ENCODE assay signal across 1 cellular context in genomic region chr6:68732423-68732822, GRCh38.
TF ChIP-seq lines count a peak whose summit lies in the region.

No MANE protein-coding gene starts in this region.

TF ChIP-seq in K562, 482 proteins besides CTCF, POLR2A, EP300 and RAD21 (continued from another document and continues in another):
- TF ChIP-seq, protein P1, sequence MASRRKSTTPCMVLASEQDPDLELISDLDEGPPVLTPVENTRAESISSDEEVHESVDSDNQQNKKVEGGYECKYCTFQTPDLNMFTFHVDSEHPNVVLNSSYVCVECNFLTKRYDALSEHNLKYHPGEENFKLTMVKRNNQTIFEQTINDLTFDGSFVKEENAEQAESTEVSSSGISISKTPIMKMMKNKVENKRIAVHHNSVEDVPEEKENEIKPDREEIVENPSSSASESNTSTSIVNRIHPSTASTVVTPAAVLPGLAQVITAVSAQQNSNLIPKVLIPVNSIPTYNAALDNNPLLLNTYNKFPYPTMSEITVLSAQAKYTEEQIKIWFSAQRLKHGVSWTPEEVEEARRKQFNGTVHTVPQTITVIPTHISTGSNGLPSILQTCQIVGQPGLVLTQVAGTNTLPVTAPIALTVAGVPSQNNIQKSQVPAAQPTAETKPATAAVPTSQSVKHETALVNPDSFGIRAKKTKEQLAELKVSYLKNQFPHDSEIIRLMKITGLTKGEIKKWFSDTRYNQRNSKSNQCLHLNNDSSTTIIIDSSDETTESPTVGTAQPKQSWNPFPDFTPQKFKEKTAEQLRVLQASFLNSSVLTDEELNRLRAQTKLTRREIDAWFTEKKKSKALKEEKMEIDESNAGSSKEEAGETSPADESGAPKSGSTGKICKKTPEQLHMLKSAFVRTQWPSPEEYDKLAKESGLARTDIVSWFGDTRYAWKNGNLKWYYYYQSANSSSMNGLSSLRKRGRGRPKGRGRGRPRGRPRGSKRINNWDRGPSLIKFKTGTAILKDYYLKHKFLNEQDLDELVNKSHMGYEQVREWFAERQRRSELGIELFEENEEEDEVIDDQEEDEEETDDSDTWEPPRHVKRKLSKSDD (conservative IDR thresholded peaks at IDR 0.05; ENCODE audit: low read length), result no peak
- TF ChIP-seq, protein P2, sequence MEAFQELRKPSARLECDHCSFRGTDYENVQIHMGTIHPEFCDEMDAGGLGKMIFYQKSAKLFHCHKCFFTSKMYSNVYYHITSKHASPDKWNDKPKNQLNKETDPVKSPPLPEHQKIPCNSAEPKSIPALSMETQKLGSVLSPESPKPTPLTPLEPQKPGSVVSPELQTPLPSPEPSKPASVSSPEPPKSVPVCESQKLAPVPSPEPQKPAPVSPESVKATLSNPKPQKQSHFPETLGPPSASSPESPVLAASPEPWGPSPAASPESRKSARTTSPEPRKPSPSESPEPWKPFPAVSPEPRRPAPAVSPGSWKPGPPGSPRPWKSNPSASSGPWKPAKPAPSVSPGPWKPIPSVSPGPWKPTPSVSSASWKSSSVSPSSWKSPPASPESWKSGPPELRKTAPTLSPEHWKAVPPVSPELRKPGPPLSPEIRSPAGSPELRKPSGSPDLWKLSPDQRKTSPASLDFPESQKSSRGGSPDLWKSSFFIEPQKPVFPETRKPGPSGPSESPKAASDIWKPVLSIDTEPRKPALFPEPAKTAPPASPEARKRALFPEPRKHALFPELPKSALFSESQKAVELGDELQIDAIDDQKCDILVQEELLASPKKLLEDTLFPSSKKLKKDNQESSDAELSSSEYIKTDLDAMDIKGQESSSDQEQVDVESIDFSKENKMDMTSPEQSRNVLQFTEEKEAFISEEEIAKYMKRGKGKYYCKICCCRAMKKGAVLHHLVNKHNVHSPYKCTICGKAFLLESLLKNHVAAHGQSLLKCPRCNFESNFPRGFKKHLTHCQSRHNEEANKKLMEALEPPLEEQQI (IDR thresholded peaks at IDR 0.05), result peak; percentile 54
- no peak for TF ChIP-seq HIVEP1 (CRISPR knock-in tag; IDR thresholded peaks at IDR 0.05)
- TF ChIP-seq MBD2 (IDR thresholded peaks at IDR 0.05; ENCODE audit: borderline replicate concordance, low read depth), result no peak
- TF ChIP-seq DPF2 (IDR thresholded peaks at IDR 0.05), result 0 out of 2 replicates have a peak, but pooled peaks have one; percentile 10
- TF ChIP-seq CREB5 (CRISPR knock-in tag; IDR thresholded peaks at IDR 0.05), result no peak
- TF ChIP-seq TAF7 (tag; IDR thresholded peaks at IDR 0.05), result no peak
- no peak for TF ChIP-seq RERE (CRISPR knock-in tag; IDR thresholded peaks at IDR 0.05; ENCODE audit: borderline replicate concordance)
- TF ChIP-seq U2AF1 (optimal IDR thresholded peaks at IDR 0.05; ENCODE audit: low read depth, low read length), result no peak
- TF ChIP-seq NCOA1 (IDR thresholded peaks at IDR 0.05; ENCODE audit: low read depth), result no peak
- 0 out of 2 replicates have a peak, but pooled peaks have one; percentile 28 for TF ChIP-seq C11orf30 (IDR thresholded peaks at IDR 0.05; ENCODE audit: low read depth)
- TF ChIP-seq ZFPM2 (CRISPR knock-in tag; IDR thresholded peaks at IDR 0.05), result no peak
- no peak for TF ChIP-seq SUPT5H (IDR thresholded peaks at IDR 0.05)
- TF ChIP-seq ARID1B (IDR thresholded peaks at IDR 0.05), result 0 out of 2 replicates have a peak, but pooled peaks have one; percentile 19
- TF ChIP-seq MAFF (IDR thresholded peaks at IDR 0.05; ENCODE audit: low read length), result peak; percentile 25; the same call in 1 of the 2 replicates
- no peak for TF ChIP-seq BDP1 (IDR thresholded peaks at IDR 0.05; ENCODE audit: insufficient read depth, insufficient read length)
- no peak for TF ChIP-seq CUX1 (CRISPR knock-in tag; IDR thresholded peaks at IDR 0.05)
- TF ChIP-seq ZNF444 (CRISPR knock-in tag; IDR thresholded peaks at IDR 0.05), result no peak
- TF ChIP-seq RFX7 (CRISPR knock-in tag; IDR thresholded peaks at IDR 0.05), result no peak
- TF ChIP-seq FOS (IDR thresholded peaks at IDR 0.05; ENCODE audit: extremely low read depth, insufficient read length), result no peak
- no peak for TF ChIP-seq HDAC1 (IDR thresholded peaks at IDR 0.05)
- TF ChIP-seq ETV1 (tag; conservative IDR thresholded peaks at IDR 0.05; ENCODE audit: low read depth), result no peak
- TF ChIP-seq NCOA6 (IDR thresholded peaks at IDR 0.05), result no peak
- 0 out of 2 replicates have a peak, but pooled peaks have one; percentile 9 for TF ChIP-seq ZNF316 (IDR thresholded peaks at IDR 0.05)
- no peak for TF ChIP-seq E2F1 (CRISPR knock-in tag; IDR thresholded peaks at IDR 0.05)
- no peak for TF ChIP-seq SIN3A (IDR thresholded peaks at IDR 0.05; ENCODE audit: borderline replicate concordance in 2 of 2, control insufficient read depth in 1 of 2, low read depth in 2 of 2, low read length in 2 of 2)
- TF ChIP-seq KDM5B (IDR thresholded peaks at IDR 0.05; ENCODE audit: insufficient replicate concordance, low read depth, low read length), result no peak
- TF ChIP-seq NR2F6 (CRISPR knock-in tag; IDR thresholded peaks at IDR 0.05), result no peak
- TF ChIP-seq, protein P3, sequence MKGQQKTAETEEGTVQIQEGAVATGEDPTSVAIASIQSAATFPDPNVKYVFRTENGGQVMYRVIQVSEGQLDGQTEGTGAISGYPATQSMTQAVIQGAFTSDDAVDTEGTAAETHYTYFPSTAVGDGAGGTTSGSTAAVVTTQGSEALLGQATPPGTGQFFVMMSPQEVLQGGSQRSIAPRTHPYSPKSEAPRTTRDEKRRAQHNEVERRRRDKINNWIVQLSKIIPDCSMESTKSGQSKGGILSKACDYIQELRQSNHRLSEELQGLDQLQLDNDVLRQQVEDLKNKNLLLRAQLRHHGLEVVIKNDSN (CRISPR knock-in tag; IDR thresholded peaks at IDR 0.05), result no peak
- TF ChIP-seq, protein P4, sequence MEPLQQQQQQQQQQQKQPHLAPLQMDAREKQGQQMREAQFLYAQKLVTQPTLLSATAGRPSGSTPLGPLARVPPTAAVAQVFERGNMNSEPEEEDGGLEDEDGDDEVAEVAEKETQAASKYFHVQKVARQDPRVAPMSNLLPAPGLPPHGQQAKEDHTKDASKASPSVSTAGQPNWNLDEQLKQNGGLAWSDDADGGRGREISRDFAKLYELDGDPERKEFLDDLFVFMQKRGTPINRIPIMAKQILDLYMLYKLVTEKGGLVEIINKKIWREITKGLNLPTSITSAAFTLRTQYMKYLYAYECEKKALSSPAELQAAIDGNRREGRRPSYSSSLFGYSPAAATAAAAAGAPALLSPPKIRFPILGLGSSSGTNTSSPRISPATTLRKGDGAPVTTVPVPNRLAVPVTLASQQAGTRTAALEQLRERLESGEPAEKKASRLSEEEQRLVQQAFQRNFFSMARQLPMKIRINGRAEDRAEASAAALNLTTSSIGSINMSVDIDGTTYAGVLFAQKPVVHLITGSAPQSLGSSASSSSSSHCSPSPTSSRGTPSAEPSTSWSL (CRISPR knock-in tag; IDR thresholded peaks at IDR 0.05; ENCODE audit: borderline replicate concordance), result no peak
- TF ChIP-seq ZNF77 (CRISPR knock-in tag; IDR thresholded peaks at IDR 0.05), result no peak
- TF ChIP-seq CC2D1A (IDR thresholded peaks at IDR 0.05), result 0 out of 2 replicates have a peak, but pooled peaks have one; percentile 46
- TF ChIP-seq PCBP2 (IDR thresholded peaks at IDR 0.05; ENCODE audit: low read depth, low read length, poor library complexity, severe bottlenecking), result no peak
- TF ChIP-seq ELF1 (tag; IDR thresholded peaks at IDR 0.05), result no peak
- TF ChIP-seq ZNF668 (CRISPR knock-in tag; IDR thresholded peaks at IDR 0.05), result no peak
- no peak for TF ChIP-seq SMARCA4 (IDR thresholded peaks at IDR 0.05)
- no peak for TF ChIP-seq PCBP1 (IDR thresholded peaks at IDR 0.05; ENCODE audit: low read depth, low read length, poor library complexity, severe bottlenecking)
- TF ChIP-seq SRSF7 (optimal IDR thresholded peaks at IDR 0.05; ENCODE audit: low read depth, low read length), result no peak
- peak; percentile 24; the same call in 1 of the 2 replicates for TF ChIP-seq TEAD4 (IDR thresholded peaks at IDR 0.05; ENCODE audit: low read length)
- TF ChIP-seq TEAD4 (CRISPR knock-in tag; IDR thresholded peaks at IDR 0.05; ENCODE audit: borderline replicate concordance), result no peak
- no peak for TF ChIP-seq CBFB (CRISPR knock-in tag; IDR thresholded peaks at IDR 0.05)
- TF ChIP-seq FOXP1 (CRISPR knock-in tag; IDR thresholded peaks at IDR 0.05), result no peak
- TF ChIP-seq CBX1 (IDR thresholded peaks at IDR 0.05; ENCODE audit: low read depth), result no peak
- TF ChIP-seq PTBP1 (IDR thresholded peaks at IDR 0.05; ENCODE audit: low read depth, low read length), result no peak
